8 cellular contexts compared by ENCODE assay signal in genomic region chr7:99440195-99440594, GRCh38. TPM values are rescaled to one million over a fixed set of nuclear protein-coding genes. Genes with fewer than 3 reads are reported as not detected.
DNase-seq lines count a peak whose midpoint lies in the region; ATAC-seq and TF ChIP-seq lines count a peak whose summit lies in the region.

No MANE protein-coding gene starts in this region.

- CTCF ChIA-PET in CD8-positive, alpha-beta memory T cell (lab: Charles Lee) = interaction anchor here (1.0 kb wide), 1 partner anchor 31 kb away, joined by 4 read pairs; the partner anchor contains the start of genes BUD31 and PDAP1

- POLR2A ChIA-PET in CD8-positive, alpha-beta memory T cell (lab: Charles Lee) = no interaction called here

- peak overlapping the region; percentile 15 to 94 (median 90) for H3K27ac Mint-ChIP-seq in CD8-positive, alpha-beta memory T cell
- H3K27ac Mint-ChIP-seq in neural crest cell (ENCODE audit: unreplicated experiment) = no peak overlapping the region

- TF ChIP-seq CTCF in NB4 (IDR thresholded peaks at IDR 0.05; ENCODE audit: low read depth, low read length) (no peak), dorsolateral prefrontal cortex (IDR thresholded peaks at IDR 0.05 in 54 of 56, conservative IDR thresholded peaks at IDR 0.05 in 2 of 56; ENCODE audit: low read depth in 1 of 56, partially characterized antibody in 56 of 56) (no peak), neural crest cell (conservative IDR thresholded peaks at IDR 0.05) (no peak), WERI-Rb-1 (IDR thresholded peaks at IDR 0.05; ENCODE audit: low read depth, low read length) (no peak)

- H3K4me1 Mint-ChIP-seq in CD8-positive, alpha-beta memory T cell = peaks cover 26 to 46% (median 36%) of the 10 kb centered on the region in 3 donors
- peaks cover 28% of the 10 kb centered on the region for H3K4me1 Mint-ChIP-seq in neural crest cell

- H3K9me3 ChIP-seq in CD8-positive, alpha-beta memory T cell (ENCODE audit: low read length) = no peaks in the 10 kb centered on the region
- H3K9me3 ChIP-seq in WERI-Rb-1 (ENCODE audit: severe bottlenecking) = no peaks in the 10 kb centered on the region

- H3K27me3 Mint-ChIP-seq in CD8-positive, alpha-beta memory T cell = no peaks in the 10 kb centered on the region
- H3K27me3 Mint-ChIP-seq in neural crest cell (ENCODE audit: low read depth) = no peaks in the 10 kb centered on the region

- peaks cover 0 to 36% (median 2%) of the 10 kb centered on the region in 3 donors for H3K36me3 Mint-ChIP-seq in CD8-positive, alpha-beta memory T cell
- peaks cover 8% of the 10 kb centered on the region for H3K36me3 Mint-ChIP-seq in neural crest cell (ENCODE audit: low read depth)

- no peaks in the 10 kb centered on the region for H3K9me3 Mint-ChIP-seq in CD8-positive, alpha-beta memory T cell
- no peaks in the 10 kb centered on the region for H3K9me3 Mint-ChIP-seq in neural crest cell

- H3K27ac ChIP-seq in CD8-positive, alpha-beta memory T cell (ENCODE audit: low read depth, low read length) = no peak overlapping the region
- peak overlapping the region in 1 of 59 donors; percentile 85 for H3K27ac ChIP-seq in dorsolateral prefrontal cortex
- H3K27ac ChIP-seq in WERI-Rb-1 = no peak overlapping the region

- H3K36me3 ChIP-seq in CD8-positive, alpha-beta memory T cell (ENCODE audit: insufficient read depth, low read length) = peaks cover 7% of the 10 kb centered on the region
- peaks cover 52% of the 10 kb centered on the region for H3K36me3 ChIP-seq in WERI-Rb-1

- DNase-seq in CD8-positive, alpha-beta memory T cell = no peak
- DNase-seq in NB4 (ENCODE audit: low read depth) (no peak), dorsolateral prefrontal cortex (no peak), neural crest cell (ENCODE audit: low read depth, low spot score) (no peak), left colon (no peak), SHP77 treated with DMSO at 0.1 percent for 48 hours (lab: John Stamatoyannopoulos, UW) (no peak), LoVo (ENCODE audit: low spot score) (no peak), WERI-Rb-1 (no peak)

- ATAC-seq in left colon = no peak

- H3K27me3 ChIP-seq in CD8-positive, alpha-beta memory T cell (ENCODE audit: insufficient read depth, low read length, poor library complexity, severe bottlenecking) = no peaks in the 10 kb centered on the region
- H3K27me3 ChIP-seq in dorsolateral prefrontal cortex (no peaks in the 10 kb centered on the region), WERI-Rb-1 (ENCODE audit: insufficient read depth, low read depth, severe bottlenecking) (no peaks in the 10 kb centered on the region)

- peaks cover 11% of the 10 kb centered on the region for H3K4me1 ChIP-seq in CD8-positive, alpha-beta memory T cell (ENCODE audit: insufficient read depth, low read length)

- H3K4me3 Mint-ChIP-seq in CD8-positive, alpha-beta memory T cell = peak overlapping the region; percentile 94 to 99 (median 97)
- peak overlapping the region; percentile 96 for H3K4me3 Mint-ChIP-seq in neural crest cell

- H3K4me3 ChIP-seq in CD8-positive, alpha-beta memory T cell (ENCODE audit: low read length) = peak overlapping the region; percentile 90
- H3K4me3 ChIP-seq in NB4 (ENCODE audit: low read depth, low read length) (peak overlapping the region; percentile 67), dorsolateral prefrontal cortex (peak overlapping the region in 50 of 59 donors; percentile 76 to 100 (median 94)), WERI-Rb-1 (ENCODE audit: low read depth, low read length) (no peak overlapping the region)

- TF ChIP-seq POLR2A in NB4 (IDR thresholded peaks at IDR 0.05; ENCODE audit: extremely low read depth, insufficient read length) = no peak

- intact Hi-C loops in dorsolateral prefrontal cortex (cut with DNase I) (loop anchor here in 1 of 2 donors (2.0 kb wide), 1 partner anchor 25 kb away; no protein-coding TSS in a partner anchor), left colon (cut with DNase I, micrococcal nuclease) (no loop called here)

RNA-seq across cellular contexts. Expression of gene CPSF4, which starts 1.5 kb away (rescaled TPM):
- total RNA-seq in CD8-positive, alpha-beta memory T cell = 10 to 100 TPM; 58.7 to 66.6 TPM
- 22.7 TPM for polyA plus RNA-seq in CD8-positive, alpha-beta memory T cell
- total RNA-seq in dorsolateral prefrontal cortex = 10 to 100 TPM; 31.8 to 83.9 (median 47.3) TPM
- total RNA-seq in neural crest cell = 111 and 117 TPM in 2 replicates
- total RNA-seq in left colon = 10 to 100 TPM; 18.6 to 26.0 TPM

RNA-seq across cellular contexts. Expression of gene PTCD1, which starts 1.6 kb away (rescaled TPM):
- 10 to 100 TPM in 1 of 2 experiments, 1 to 10 TPM in 1; 8.4 to 11.4 TPM for total RNA-seq in CD8-positive, alpha-beta memory T cell
- 4.5 TPM for polyA plus RNA-seq in CD8-positive, alpha-beta memory T cell
- total RNA-seq in dorsolateral prefrontal cortex (10 to 100 TPM in 9 of 120 experiments, 1 to 10 TPM in 111; 3.2 to 13.4 (median 6.3) TPM), neural crest cell (9.7 and 11.1 TPM in 2 replicates), left colon (1 to 10 TPM; 5.2 to 6.0 TPM)

RNA-seq across cellular contexts. Expression of gene ATP5MF, which starts 25.8 kb away (rescaled TPM):
- total RNA-seq in CD8-positive, alpha-beta memory T cell = 100 to 1,000 TPM; 438 to 456 TPM
- 439 TPM for polyA plus RNA-seq in CD8-positive, alpha-beta memory T cell
- total RNA-seq in dorsolateral prefrontal cortex = 100 to 1,000 TPM; 128 to 423 (median 260) TPM
- total RNA-seq in neural crest cell = 403 and 423 TPM in 2 replicates
- 100 to 1,000 TPM; 297 to 369 TPM for total RNA-seq in left colon

RNA-seq across cellular contexts. Expression of gene BUD31, which starts 31.4 kb away (rescaled TPM):
- total RNA-seq in CD8-positive, alpha-beta memory T cell = 100 to 1,000 TPM; 185 to 188 TPM
- 176 TPM for polyA plus RNA-seq in CD8-positive, alpha-beta memory T cell
- 10 to 100 TPM; 37.0 to 97.8 (median 64.0) TPM for total RNA-seq in dorsolateral prefrontal cortex
- 107 and 108 TPM in 2 replicates for total RNA-seq in neural crest cell
- 10 to 100 TPM; 69.9 to 79.0 TPM for total RNA-seq in left colon

RNA-seq across cellular contexts. Expression of gene PDAP1, which starts 31.8 kb away (rescaled TPM):
- total RNA-seq in CD8-positive, alpha-beta memory T cell = 100 to 1,000 TPM; 198 to 210 TPM
- polyA plus RNA-seq in CD8-positive, alpha-beta memory T cell = 32.8 TPM
- total RNA-seq in dorsolateral prefrontal cortex = 100 to 1,000 TPM in 4 of 120 experiments, 10 to 100 TPM in 116; 57.9 to 106 (median 75.1) TPM
- total RNA-seq in neural crest cell = 146 and 155 TPM in 2 replicates
- total RNA-seq in left colon = 10 to 100 TPM; 74.2 to 81.6 TPM
